In the genomic region with DNA sequence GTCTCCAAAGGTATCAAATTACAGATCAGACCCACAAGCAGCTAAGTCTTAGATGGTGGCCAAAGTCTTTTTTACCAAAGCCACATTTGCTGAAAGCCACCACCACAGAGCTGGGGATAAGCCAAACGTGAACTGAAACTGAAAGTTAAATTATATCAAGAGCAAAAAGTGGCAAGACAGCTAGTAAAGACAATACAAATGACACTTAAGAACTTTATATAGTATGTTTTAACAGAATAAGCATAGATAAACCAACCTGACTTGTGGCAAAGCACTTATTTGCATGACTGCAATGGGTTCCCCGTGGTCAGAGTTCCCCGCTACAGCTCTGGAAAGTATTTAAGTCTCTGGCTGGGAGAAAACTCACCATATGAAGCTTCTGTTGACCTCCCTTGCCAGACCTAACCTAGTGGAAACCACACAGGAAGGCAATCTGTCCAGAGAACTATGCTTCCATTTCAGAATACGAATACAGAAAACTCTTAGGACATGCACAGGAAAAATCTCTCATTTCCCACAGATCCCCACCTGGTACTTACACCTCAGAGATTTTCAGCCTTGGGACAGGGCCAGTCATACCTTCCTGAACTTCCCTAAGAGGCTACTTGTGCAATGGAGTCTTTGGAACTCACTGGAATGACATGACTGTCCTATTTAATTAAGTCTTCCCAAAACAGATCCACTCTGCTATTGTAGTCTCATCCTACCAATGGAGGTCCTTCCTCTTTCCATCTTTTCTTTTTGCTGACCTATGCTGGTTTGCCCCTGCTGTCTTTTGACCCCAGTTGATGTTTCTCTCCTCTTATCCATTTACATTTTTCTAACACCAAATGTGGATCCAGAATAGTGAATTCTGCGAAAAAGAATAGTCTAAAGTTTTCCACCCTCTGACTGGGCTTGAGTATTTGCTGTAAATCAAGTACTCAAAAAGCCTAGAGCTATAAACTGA, we compare ENCODE assay signal across 8 cellular contexts.
DNase-seq lines count a peak whose midpoint lies in the region; ATAC-seq and TF ChIP-seq lines count a peak whose summit lies in the region.

No MANE protein-coding gene starts in this region.

- no peak overlapping the region; the same call in 1 of the 2 replicates for H2AFZ ChIP-seq in SK-N-SH (ENCODE audit: low read depth)

- TF ChIP-seq EP300 in SK-N-SH (IDR thresholded peaks at IDR 0.05; ENCODE audit: borderline replicate concordance in 1 of 2, low read depth in 1 of 2, low read length in 1 of 2), result no peak

- H3K4me2 ChIP-seq in SK-N-SH, result peak overlapping the region; percentile 33; the same call in 1 of the 2 replicates

- no peaks in the 10 kb centered on the region for H3F3A ChIP-seq in SK-N-SH (replicated peaks; ENCODE audit: insufficient read depth)

- TF ChIP-seq CTCF in SK-N-SH (IDR thresholded peaks at IDR 0.05), result no peak
- no peak for TF ChIP-seq CTCF in brain microvascular endothelial cell (IDR thresholded peaks at IDR 0.05; ENCODE audit: low read depth, low read length, missing control alignments)

- no peak for TF ChIP-seq RAD21 in SK-N-SH (IDR thresholded peaks at IDR 0.05; ENCODE audit: low read length)

- no peak overlapping the region for H3K9ac ChIP-seq in SK-N-SH

- H3K27me3 Mint-ChIP-seq in T-cell, result no peaks in the 10 kb centered on the region

- no peaks in the 10 kb centered on the region for H3K79me2 ChIP-seq in SK-N-SH (ENCODE audit: insufficient read depth)

- POLR2A ChIA-PET in SK-N-SH (lab: Yijun Ruan, JAX), result no interaction called here
- POLR2A ChIA-PET in T-cell (lab: Charles Lee), result interaction anchor here in 1 of 2 donors (0.6 kb wide), 1 partner anchor 21 kb away, joined by 3 read pairs; no protein-coding TSS in a partner anchor

- H3K4me1 ChIP-seq in SK-N-SH (ENCODE audit: control insufficient read depth in 1 of 2, insufficient read depth in 2 of 2, low read depth in 1 of 2, low read length in 1 of 2), result peaks cover 0 to 7% of the 10 kb centered on the region in 2 experiments; a peak in 1 of 4 replicates

- in situ Hi-C loops in KBM-7 (cut with MboI; ENCODE audit: low pct_unique_long_range_greater_than_20kb, low sequenced_read_pairs), result no loop called here
- in situ Hi-C loops in brain microvascular endothelial cell (cut with HindIII; ENCODE audit: low pct_ligation_motif_present, low sequenced_read_pairs), result no loop called here

- H3K36me3 ChIP-seq in SK-N-SH (replicated peaks in 1 of 2; ENCODE audit: control insufficient read depth in 1 of 2, insufficient read depth in 2 of 2, low read length in 1 of 2) (no peaks in the 10 kb centered on the region), brain microvascular endothelial cell (replicated peaks) (no peaks in the 10 kb centered on the region)

- ATAC-seq in SK-N-SH treated with all-trans-retinoic acid at 6 μM for 48 hours, result no peak
- ATAC-seq in HG02884 (IDR thresholded peaks at IDR 0.05; ENCODE audit: unreplicated experiment), result peak; percentile 91
- ATAC-seq in T-cell (replicated peaks in 1 of 4), result peak; percentile 58 to 83 (median 72)

- H4K20me1 ChIP-seq in SK-N-SH (ENCODE audit: insufficient read depth), result no peaks in the 10 kb centered on the region

- H3K9me3 Mint-ChIP-seq in T-cell, result peaks cover 0 to 3% (median 2%) of the 10 kb centered on the region in 3 donors

- H3K4me3 ChIP-seq in SK-N-SH (ENCODE audit: low read depth in 2 of 2, low read length in 1 of 2) (no peak overlapping the region), brain microvascular endothelial cell (ENCODE audit: low read depth, low read length) (no peak overlapping the region)

- CTCF ChIA-PET in SK-N-SH (lab: Yijun Ruan, JAX), result no interaction called here
- CTCF ChIA-PET in T-cell (lab: Charles Lee), result no interaction called here

- H3K4me3 Mint-ChIP-seq in T-cell, result peak overlapping the region; percentile 61 to 77 (median 71)

- H3K27ac ChIP-seq in SK-N-SH (ENCODE audit: low read depth in 2 of 2, low read length in 1 of 2) (no peak overlapping the region), brain microvascular endothelial cell (no peak overlapping the region)

- H3K36me3 Mint-ChIP-seq in T-cell, result peaks cover 10% of the 10 kb centered on the region

- H3K27ac Mint-ChIP-seq in T-cell, result peak overlapping the region; percentile 85 to 90

- DNase-seq in SK-N-SH (no peak), T-cell (peak in 13 of 34 experiments; percentile 3 to 20 (median 9)), kidney tubule cell (ENCODE audit: low spot score) (peak; percentile 34), KBM-7 (no peak), NCI-H187 (lab: John Stamatoyannopoulos, UW) (no peak), brain microvascular endothelial cell (no peak)

- H3K27me3 ChIP-seq in SK-N-SH (ENCODE audit: insufficient read depth), result no peaks in the 10 kb centered on the region
- H3K27me3 ChIP-seq in brain microvascular endothelial cell (replicated peaks), result no peaks in the 10 kb centered on the region

- WGBS in SK-N-SH (ENCODE audit: low lambda C conversion rate), result 29% methylated on average over 5 of the region's 5 CpGs

- peaks cover 37 to 48% (median 47%) of the 10 kb centered on the region in 3 donors for H3K4me1 Mint-ChIP-seq in T-cell

- no peaks in the 10 kb centered on the region for H3K9me3 ChIP-seq in SK-N-SH

- no peaks in the 10 kb centered on the region for H3K9me2 ChIP-seq in SK-N-SH

TF ChIP-seq in SK-N-SH, 30 proteins besides CTCF, POLR2A, EP300 and RAD21 (continues in another document):
- TF ChIP-seq RCOR1 (IDR thresholded peaks at IDR 0.05; ENCODE audit: low read length) (no peak), SIN3A (IDR thresholded peaks at IDR 0.05; ENCODE audit: borderline replicate concordance, low read depth, low read length) (no peak), YY1 (IDR thresholded peaks at IDR 0.05; ENCODE audit: low read depth) (no peak), FOSL2 (IDR thresholded peaks at IDR 0.05; ENCODE audit: borderline replicate concordance, low read depth) (no peak), RXRA (IDR thresholded peaks at IDR 0.05; ENCODE audit: borderline replicate concordance, low read depth) (no peak), ELF1 (IDR thresholded peaks at IDR 0.05) (no peak), EZH2phosphoT487 (IDR thresholded peaks at IDR 0.05; ENCODE audit: borderline replicate concordance, low read depth) (no peak), POLR2AphosphoS5 (IDR thresholded peaks at IDR 0.05; ENCODE audit: low read depth, low read length) (no peak), NRF1 (IDR thresholded peaks at IDR 0.05; ENCODE audit: low read depth, low read length) (no peak)
- TF ChIP-seq, protein P1, sequence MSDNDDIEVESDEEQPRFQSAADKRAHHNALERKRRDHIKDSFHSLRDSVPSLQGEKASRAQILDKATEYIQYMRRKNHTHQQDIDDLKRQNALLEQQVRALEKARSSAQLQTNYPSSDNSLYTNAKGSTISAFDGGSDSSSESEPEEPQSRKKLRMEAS (IDR thresholded peaks at IDR 0.05; ENCODE audit: low read depth), result no peak
- TF ChIP-seq, protein P2, sequence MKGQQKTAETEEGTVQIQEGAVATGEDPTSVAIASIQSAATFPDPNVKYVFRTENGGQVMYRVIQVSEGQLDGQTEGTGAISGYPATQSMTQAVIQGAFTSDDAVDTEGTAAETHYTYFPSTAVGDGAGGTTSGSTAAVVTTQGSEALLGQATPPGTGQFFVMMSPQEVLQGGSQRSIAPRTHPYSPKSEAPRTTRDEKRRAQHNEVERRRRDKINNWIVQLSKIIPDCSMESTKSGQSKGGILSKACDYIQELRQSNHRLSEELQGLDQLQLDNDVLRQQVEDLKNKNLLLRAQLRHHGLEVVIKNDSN (IDR thresholded peaks at IDR 0.05; ENCODE audit: borderline replicate concordance, low read depth), result no peak

TF ChIP-seq in SK-N-SH treated with all-trans-retinoic acid at 6 μM for 48 hours, 23 proteins besides CTCF, POLR2A, EP300 and RAD21:
- TF ChIP-seq ZC3H10 (CRISPR knock-in tag; IDR thresholded peaks at IDR 0.05) (no peak), ZNF565 (CRISPR knock-in tag; conservative IDR thresholded peaks at IDR 0.05; ENCODE audit: low read depth) (no peak), SNAI2 (CRISPR knock-in tag; IDR thresholded peaks at IDR 0.05) (no peak), ARNTL (CRISPR knock-in tag; IDR thresholded peaks at IDR 0.05; ENCODE audit: borderline replicate concordance, low read depth) (no peak), ESRRG (CRISPR knock-in tag; IDR thresholded peaks at IDR 0.05) (no peak)
